11 cellular contexts compared by ENCODE assay signal in genomic region chr13:48978942-48979601, GRCh38. TPM values are rescaled to one million over a fixed set of nuclear protein-coding genes. Genes with fewer than 3 reads are reported as not detected.
DNase-seq lines count a peak whose midpoint lies in the region; ATAC-seq and TF ChIP-seq lines count a peak whose summit lies in the region.
"Had no signal": no experiment of that assay in that cellular context is flagged by ENCODE, and none has a peak within 500 bp of the region (broad histone marks: within the 10 kb centered on the region; RNA-seq: fewer than 3 reads in every experiment).

No MANE protein-coding gene starts in this region.

- H3K4me1 ChIP-seq in OCI-LY3 (ENCODE audit: low read length): peaks cover 41% of the 10 kb centered on the region

- ATAC-seq in activated T-cell treated with anti-CD3 and anti-CD28 coated beads, Interleukin-2, amount 50 U/mL, for 72 hours (replicated peaks in 1 of 2): no peak
- no peak for ATAC-seq in stimulated activated naive B cell treated with anti-CD40 and anti-IgM and Interleukin-4, amounts not matched to agents 10 μg/mL and 1 μg/mL and 100 μg/mL, for 72 hours (replicated peaks)

- peaks cover 4 to 6% of the 10 kb centered on the region in 2 donors for H3K9me3 Mint-ChIP-seq in activated T-cell treated with anti-CD3 and anti-CD28 coated beads, Interleukin-2, amount 50 U/mL, for 72 hours
- H3K9me3 Mint-ChIP-seq in stimulated activated naive B cell treated with anti-CD40 and anti-IgM and Interleukin-4, amounts not matched to agents 10 μg/mL and 1 μg/mL and 100 μg/mL, for 72 hours: peaks cover 4 to 7% of the 10 kb centered on the region in 2 donors

- H3K4me3 ChIP-seq in OCI-LY3 (ENCODE audit: low read length) (peak overlapping the region; percentile 83), fibroblast of the aortic adventitia (ENCODE audit: low read depth, low read length) (no peak overlapping the region)

- H3K9me3 ChIP-seq in OCI-LY3 (ENCODE audit: insufficient read depth, low read length): peaks cover 10% of the 10 kb centered on the region
- H3K9me3 ChIP-seq: adrenal gland, neutrophil had no signal

- no peak overlapping the region for H3K9ac ChIP-seq in OCI-LY3 (ENCODE audit: low read length)

- peak overlapping the region; percentile 80 for H3K4me2 ChIP-seq in OCI-LY3 (ENCODE audit: low read length)

- H3K4me1 Mint-ChIP-seq in activated T-cell treated with anti-CD3 and anti-CD28 coated beads, Interleukin-2, amount 50 U/mL, for 72 hours (ENCODE audit: low read depth): peaks cover 60% of the 10 kb centered on the region
- H3K4me1 Mint-ChIP-seq in stimulated activated naive B cell treated with anti-CD40 and anti-IgM and Interleukin-4, amounts not matched to agents 10 μg/mL and 1 μg/mL and 100 μg/mL, for 72 hours: peaks cover 19 to 45% of the 10 kb centered on the region in 2 donors

- H3K36me3 Mint-ChIP-seq in activated T-cell treated with anti-CD3 and anti-CD28 coated beads, Interleukin-2, amount 50 U/mL, for 72 hours (ENCODE audit: insufficient read depth in 2 of 2): peaks cover 14 to 16% of the 10 kb centered on the region in 2 donors
- H3K36me3 Mint-ChIP-seq in stimulated activated naive B cell treated with anti-CD40 and anti-IgM and Interleukin-4, amounts not matched to agents 10 μg/mL and 1 μg/mL and 100 μg/mL, for 72 hours: peaks cover 4 to 5% of the 10 kb centered on the region in 2 donors

- H2AFZ ChIP-seq in OCI-LY3 (ENCODE audit: low read depth, low read length): no peak overlapping the region

- peaks cover 11% of the 10 kb centered on the region for H3K36me3 ChIP-seq in OCI-LY3 (replicated peaks; ENCODE audit: low read depth, low read length)
- H3K36me3 ChIP-seq: adrenal gland, neutrophil had no signal

- H3K79me2 ChIP-seq in OCI-LY3 (ENCODE audit: low read length): peaks cover 75% of the 10 kb centered on the region

- TF ChIP-seq CTCF in OCI-LY3 (IDR thresholded peaks at IDR 0.05; ENCODE audit: low read depth, low read length): no peak
- TF ChIP-seq CTCF in fibroblast of the aortic adventitia (IDR thresholded peaks at IDR 0.05; ENCODE audit: insufficient read depth, low read length): no peak

- peak overlapping the region; percentile 70 for H3K27ac ChIP-seq in OCI-LY3 (ENCODE audit: low read length)
- H3K27ac ChIP-seq: adrenal gland had no signal

- no peaks in the 10 kb centered on the region for H3K27me3 ChIP-seq in OCI-LY3 (ENCODE audit: low read depth, low read length)
- H3K27me3 ChIP-seq: adrenal gland, neutrophil had no signal

- peaks cover 43% of the 10 kb centered on the region for H4K20me1 ChIP-seq in OCI-LY3 (ENCODE audit: insufficient read depth, low read length)

- peak overlapping the region; percentile 96 for H3K27ac Mint-ChIP-seq in activated T-cell treated with anti-CD3 and anti-CD28 coated beads, Interleukin-2, amount 50 U/mL, for 72 hours
- H3K27ac Mint-ChIP-seq in stimulated activated naive B cell treated with anti-CD40 and anti-IgM and Interleukin-4, amounts not matched to agents 10 μg/mL and 1 μg/mL and 100 μg/mL, for 72 hours: peak overlapping the region; percentile 74

- no peaks in the 10 kb centered on the region for H3K27me3 Mint-ChIP-seq in activated T-cell treated with anti-CD3 and anti-CD28 coated beads, Interleukin-2, amount 50 U/mL, for 72 hours (ENCODE audit: low read depth)
- no peaks in the 10 kb centered on the region for H3K27me3 Mint-ChIP-seq in stimulated activated naive B cell treated with anti-CD40 and anti-IgM and Interleukin-4, amounts not matched to agents 10 μg/mL and 1 μg/mL and 100 μg/mL, for 72 hours

- peak overlapping the region; percentile 75 to 93 for H3K4me3 Mint-ChIP-seq in activated T-cell treated with anti-CD3 and anti-CD28 coated beads, Interleukin-2, amount 50 U/mL, for 72 hours
- peak overlapping the region; percentile 49 to 53 for H3K4me3 Mint-ChIP-seq in stimulated activated naive B cell treated with anti-CD40 and anti-IgM and Interleukin-4, amounts not matched to agents 10 μg/mL and 1 μg/mL and 100 μg/mL, for 72 hours

- DNase-seq in activated T-cell treated with anti-CD3 and anti-CD28 coated beads, Interleukin-2, amount 50 U/mL, for 72 hours: no peak
- no peak for DNase-seq in activated T-cell treated with anti-CD3 and anti-CD28 coated beads, Interleukin-2, amount 50 U/mL, for 1 hour
- DNase-seq in fibroblast of the aortic adventitia (ENCODE audit: low read depth) (peak; percentile 51), NCI-H345 (lab: John Stamatoyannopoulos, UW) (no peak), inferior parietal cortex (ENCODE audit: extremely low spot score) (no peak), glomerular visceral epithelial cell (ENCODE audit: extremely low spot score) (no peak)
- no peak for DNase-seq in stimulated activated naive B cell treated with anti-CD40 and anti-IgM and Interleukin-4, amounts not matched to agents 10 μg/mL and 1 μg/mL and 100 μg/mL, for 72 hours
- DNase-seq: adrenal gland, NCI-H187 treated with DMSO at 0.1 percent for 48 hours had no signal

RNA-seq across cellular contexts. Expression of gene FNDC3A, which starts 3.4 kb away (rescaled TPM):
- total RNA-seq in activated T-cell treated with anti-CD3 and anti-CD28 coated beads, Interleukin-2, amount 50 U/mL, for 72 hours: 10 to 100 TPM; 26.7 to 33.1 TPM
- total RNA-seq in fibroblast of the aortic adventitia (ENCODE audit: low replicate concordance): 29.1 and 71.6 TPM in 2 replicates
